In genomic region chr10:70232155-70232858, GRCh38 we compare ENCODE assay signal across 8 cellular contexts. TPM values are rescaled to one million over a fixed set of nuclear protein-coding genes. Genes with fewer than 3 reads are reported as not detected.
A peak's percentile ranks its signal among the peaks of the same experiment; 100 is the strongest.
DNase-seq lines count a peak whose midpoint lies in the region; TF ChIP-seq lines count a peak whose summit lies in the region.

No MANE protein-coding gene starts in this region.

- H3K4me3 ChIP-seq in DOHH2 (ENCODE audit: low read length), result peak overlapping the region; percentile 78
- peak overlapping the region; percentile 85 for H3K4me3 ChIP-seq in lower leg skin (ENCODE audit: low read depth, poor library complexity, severe bottlenecking)

- peaks cover 55% of the 10 kb centered on the region for H3K36me3 ChIP-seq in DOHH2 (ENCODE audit: control insufficient read depth, low read length)

- no peaks in the 10 kb centered on the region for H3K9me2 ChIP-seq in DOHH2 (replicated peaks; ENCODE audit: control insufficient read depth, low read length)

- no peaks in the 10 kb centered on the region for H3K27me3 ChIP-seq in DOHH2 (ENCODE audit: control insufficient read depth, low read length)

- no peak for TF ChIP-seq CTCF in DOHH2 (IDR thresholded peaks at IDR 0.05; ENCODE audit: low read depth, low read length, poor library complexity, severe bottlenecking)
- TF ChIP-seq CTCF in lower leg skin (IDR thresholded peaks at IDR 0.05), result no peak

- 4 to 5% methylated on average over 38 to 39 of the region's 39 CpGs for WGBS in lower leg skin, 2 donors

- peak; percentile 32 for DNase-seq in LHCN-M2 (ENCODE audit: low read depth)
- peak; percentile 40 for DNase-seq in activated CD4-positive, CD25-positive, alpha-beta regulatory T cell treated with anti-CD3 and anti-CD28 coated beads, Interleukin-2, amount 50 U/mL, for 72 hours
- peak; percentile 73 for DNase-seq in dermis blood vessel endothelial cell
- DNase-seq in lower leg skin (ENCODE audit: low spot score in 2 of 2), result no peak
- DNase-seq in stimulated activated CD8-positive, alpha-beta memory T cell treated with anti-CD3 and anti-CD28 coated beads, Interleukin-4, amount 100 ng/mL, for 4 hours (ENCODE audit: low read depth in 2 of 2, low spot score in 1 of 2), result peak; percentile 21 to 24
- DNase-seq in pons (ENCODE audit: low spot score), result no peak
- DNase-seq in epidermal melanocyte (ENCODE audit: insufficient read length, low spot score), result no peak

- H3K27ac ChIP-seq in DOHH2 (ENCODE audit: low read depth, low read length), result peak overlapping the region; percentile 37

- intact Hi-C loops in lower leg skin (cut with DNase I; ENCODE audit: low total_unique reads), result loop anchor here (5.0 kb wide), 1 partner anchor 515 kb away; no protein-coding TSS in a partner anchor

- peaks cover 59% of the 10 kb centered on the region for H3K79me2 ChIP-seq in DOHH2 (ENCODE audit: control insufficient read depth, low read length)

- H3K4me1 ChIP-seq in DOHH2 (ENCODE audit: control insufficient read depth, low read length), result peaks cover 46% of the 10 kb centered on the region

- peaks cover 12% of the 10 kb centered on the region; the same call in 1 of the 2 replicates for H4K20me1 ChIP-seq in DOHH2 (ENCODE audit: control insufficient read depth, insufficient read depth, low read depth, low read length)

- peak overlapping the region; percentile 97 for H3K4me2 ChIP-seq in DOHH2 (ENCODE audit: low read length)

- H3K9me3 ChIP-seq in DOHH2 (ENCODE audit: control insufficient read depth, insufficient read depth, low read length), result no peaks in the 10 kb centered on the region

- no peak for TF ChIP-seq POLR2A in lower leg skin (IDR thresholded peaks at IDR 0.05)

- H3F3A ChIP-seq in DOHH2 (ENCODE audit: control insufficient read depth, insufficient read depth), result peaks cover 13% of the 10 kb centered on the region

RNA-seq across cellular contexts. Expression of gene PPA1, which starts 0.9 kb away (rescaled TPM):
- total RNA-seq in LHCN-M2 (2014; rRNA removed) (178 and 180 TPM in 2 replicates), dermis blood vessel endothelial cell (171 and 240 TPM in 2 replicates), lower leg skin (100 to 1,000 TPM in 2 of 4 donors, 10 to 100 TPM in 2; 69.7 to 147 (median 96.9) TPM)
- polyA plus RNA-seq in LHCN-M2 (2012), result 90.3 TPM

RNA-seq across cellular contexts. Expression of gene NPFFR1, which starts 51.5 kb away (rescaled TPM):
- total RNA-seq in LHCN-M2 (2014; rRNA removed), result not detected in 2 replicates
- not detected for polyA plus RNA-seq in LHCN-M2 (2012)
- not detected in 2 replicates for total RNA-seq in dermis blood vessel endothelial cell
- total RNA-seq in lower leg skin, result under 1 TPM in 2 of 4 donors, not detected in 2; 0.22 to 0.42 TPM

Comparison
In these comparisons a context has a peak if more than half of its experiments do, and no peak if none do; other contexts are left out.
1. DNase-seq: peak in LHCN-M2 (single experiment), activated CD4-positive, CD25-positive, alpha-beta regulatory T cell treated with anti-CD3 and anti-CD28 coated beads, Interleukin-2, amount 50 U/mL, for 72 hours (single experiment), dermis blood vessel endothelial cell (single experiment) and stimulated activated CD8-positive, alpha-beta memory T cell treated with anti-CD3 and anti-CD28 coated beads, Interleukin-4, amount 100 ng/mL, for 4 hours (2 of 2); none in lower leg skin (0 of 2), pons (single experiment) and epidermal melanocyte (single experiment).